8 cellular contexts compared by ENCODE assay signal in the genomic region with DNA sequence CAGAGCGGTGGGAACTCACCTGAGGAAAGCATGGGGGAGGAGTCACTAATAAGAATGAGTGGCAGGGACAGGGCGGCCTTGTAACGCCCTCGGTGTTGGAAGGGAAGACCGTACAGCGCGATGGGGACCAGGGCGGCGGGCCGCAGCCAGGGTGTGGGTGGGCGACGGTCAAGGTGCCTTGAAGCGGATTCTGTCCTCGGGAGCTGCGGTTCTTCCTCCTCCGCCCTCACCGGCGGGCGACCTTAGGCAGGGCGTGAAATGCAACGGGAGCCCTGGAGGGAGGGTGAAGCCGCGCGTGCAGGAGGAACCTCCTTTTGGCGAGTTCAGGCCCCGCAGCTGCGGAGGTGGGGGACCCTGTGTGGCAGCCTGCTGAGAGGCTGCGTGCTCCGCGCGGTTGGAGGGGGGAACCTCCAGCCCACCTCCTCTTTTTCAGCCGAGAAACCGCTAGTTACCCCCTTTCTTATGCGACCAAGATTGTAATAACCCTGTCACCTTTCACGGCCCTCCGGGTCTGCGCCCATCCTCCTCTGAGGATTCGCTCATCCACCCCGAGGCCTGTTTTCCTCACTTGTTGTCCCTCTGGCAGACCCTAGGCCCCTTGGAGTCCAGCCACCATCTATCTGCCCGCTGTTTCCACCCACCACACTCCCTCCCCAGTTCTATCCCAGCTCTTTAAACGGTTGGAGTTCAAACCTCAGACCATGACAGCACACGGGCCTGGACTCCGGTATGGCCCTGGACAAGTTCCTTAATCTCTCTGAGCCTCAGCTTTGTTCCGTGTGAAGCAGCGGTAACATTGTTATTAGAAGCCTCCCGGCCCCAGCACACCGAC. TPM values are rescaled to one million over a fixed set of nuclear protein-coding genes. Genes with fewer than 3 reads are reported as not detected.
A peak's percentile ranks its signal among the peaks of the same experiment; 100 is the strongest.
DNase-seq lines count a peak whose midpoint lies in the region; ATAC-seq and TF ChIP-seq lines count a peak whose summit lies in the region.

No MANE protein-coding gene starts in this region.

- BruUV-seq in PC-9 (replicated peaks; lab: Mats Ljungman, UMichigan): TSS peak; percentile 58

- H3K9me3 Mint-ChIP-seq in chondrocyte (ENCODE audit: low read depth): no peaks in the 10 kb centered on the region

- 0 out of 2 replicates have a peak, but pooled peaks cover 7% of the 10 kb centered on the region for H3K4me1 ChIP-seq in PC-9 (replicated peaks; ENCODE audit: insufficient read depth)
- H3K4me1 ChIP-seq in thoracic aorta (ENCODE audit: control insufficient read depth in 1 of 2, low read depth in 2 of 2): no peaks in the 10 kb centered on the region

- POLR2A ChIA-PET in PC-9 (lab: Charles Lee; ENCODE audit: unreplicated experiment): interaction anchor here (0.7 to 1.0 kb wide), 2 partner anchors 9 to 37 kb away, joined by 3 to 4 read pairs; no protein-coding TSS in a partner anchor

- no peaks in the 10 kb centered on the region for H3K9me2 ChIP-seq in PC-9 (ENCODE audit: insufficient read depth)

- 29 to 33% methylated on average over 45 to 47 of the region's 47 CpGs for WGBS in lower leg skin, 2 donors

- CTCF ChIA-PET in PC-9 (lab: Charles Lee): no interaction called here

- H4K20me1 ChIP-seq in PC-9 (ENCODE audit: insufficient read depth): no peaks in the 10 kb centered on the region

- no peak for TF ChIP-seq POLR2A in lower leg skin (IDR thresholded peaks at IDR 0.05)

- H3K4me3 ChIP-seq in GM06990 (replicated peaks; ENCODE audit: low read depth, low read length) (peak overlapping the region; percentile 82), PC-9 (peak overlapping the region; percentile 76), lower leg skin (ENCODE audit: low read depth, poor library complexity, severe bottlenecking) (peak overlapping the region; percentile 40), thoracic aorta (peak overlapping the region; percentile 95)

- H3F3A ChIP-seq in PC-9 (ENCODE audit: insufficient read depth, low read depth): peaks cover 8% of the 10 kb centered on the region; the same call in 1 of the 2 replicates

- no peaks in the 10 kb centered on the region for H3K79me2 ChIP-seq in PC-9 (ENCODE audit: low read depth)

- H3K9me3 ChIP-seq in PC-9 (ENCODE audit: insufficient read depth, low read depth): no peaks in the 10 kb centered on the region
- H3K9me3 ChIP-seq in thoracic aorta: no peaks in the 10 kb centered on the region

- peak overlapping the region; percentile 74 for H3K4me2 ChIP-seq in PC-9

- ATAC-seq in GM21515 (IDR thresholded peaks at IDR 0.05; ENCODE audit: unreplicated experiment) (peak; percentile 68), thoracic aorta (ENCODE audit: insufficient number of reproducible peaks, low FRiP score, low read depth) (no peak)

- H3K4me1 Mint-ChIP-seq in chondrocyte (ENCODE audit: low read depth): peaks cover 17% of the 10 kb centered on the region

- H3K4me3 Mint-ChIP-seq in chondrocyte (ENCODE audit: unreplicated experiment): peak overlapping the region; percentile 92

- DNase-seq in GM06990 (ENCODE audit: extremely low read depth, insufficient read length): peak; percentile 81
- DNase-seq in HT1080 (ENCODE audit: low read depth): peak; percentile 68
- peak in 1 of 2 experiments; percentile 63 for DNase-seq in PC-9
- DNase-seq in chondrocyte (ENCODE audit: low spot score): no peak
- DNase-seq in lower leg skin (ENCODE audit: low spot score in 2 of 2): peak in 1 of 2 donors; percentile 90
- no peak for DNase-seq in thoracic aorta (ENCODE audit: low spot score)
- no peak for DNase-seq in stimulated activated CD4-positive, alpha-beta T cell treated with anti-CD3 and anti-CD28 coated beads, Interleukin-4, amount 100 ng/mL, for 1 hour

- TF ChIP-seq CTCF in GM06990 (IDR thresholded peaks at IDR 0.05; ENCODE audit: insufficient read depth, low read length, poor library complexity, severe bottlenecking): no peak
- TF ChIP-seq CTCF in PC-9 (conservative IDR thresholded peaks at IDR 0.05): no peak
- TF ChIP-seq CTCF in chondrocyte (IDR thresholded peaks at IDR 0.05): no peak
- TF ChIP-seq CTCF in lower leg skin (IDR thresholded peaks at IDR 0.05): no peak
- TF ChIP-seq CTCF in thoracic aorta (IDR thresholded peaks at IDR 0.05): no peak

- H3K27ac ChIP-seq in PC-9: peak overlapping the region; percentile 93
- peak overlapping the region in 1 of 2 donors; percentile 37 for H3K27ac ChIP-seq in thoracic aorta

- peak overlapping the region; percentile 99 for H2AFZ ChIP-seq in PC-9

- H3K36me3 ChIP-seq in GM06990 (ENCODE audit: control insufficient read depth, insufficient read depth, low read length): no peaks in the 10 kb centered on the region
- H3K36me3 ChIP-seq in PC-9 (ENCODE audit: low read depth): no peaks in the 10 kb centered on the region
- H3K36me3 ChIP-seq in thoracic aorta: no peaks in the 10 kb centered on the region

- H3K27ac Mint-ChIP-seq in chondrocyte (ENCODE audit: unreplicated experiment): peak overlapping the region; percentile 97

- H3K36me3 Mint-ChIP-seq in chondrocyte (ENCODE audit: low read depth): no peaks in the 10 kb centered on the region

- H3K27me3 Mint-ChIP-seq in chondrocyte (ENCODE audit: low read depth): no peaks in the 10 kb centered on the region

- no peaks in the 10 kb centered on the region for H3K27me3 ChIP-seq in GM06990 (replicated peaks; ENCODE audit: control insufficient read depth, insufficient read depth, low read length)
- no peaks in the 10 kb centered on the region for H3K27me3 ChIP-seq in PC-9 (ENCODE audit: insufficient read depth, low read depth)
- no peaks in the 10 kb centered on the region for H3K27me3 ChIP-seq in thoracic aorta (replicated peaks; ENCODE audit: insufficient read depth)

- intact Hi-C loops in PC-9 (cut with micrococcal nuclease; ENCODE audit: unreplicated experiment): loop anchor here (2.0 kb wide), 1 partner anchor 38 kb away; the partner anchor contains the start of gene KRCC1
- intact Hi-C loops in lower leg skin (cut with DNase I; ENCODE audit: low total_unique reads): no loop called here

RNA-seq across cellular contexts. Expression of gene RNU2-63P, which starts 0.8 kb away (rescaled TPM):
- 78.3 and 129 TPM in 2 replicates for total RNA-seq in HT1080 (2014; rRNA removed; shearing (Covaris generic))
- polyA plus RNA-seq in HT1080 (2015; cell fraction: cytosol; rRNA removed): not detected in 2 replicates
- not detected in 2 replicates for polyA plus RNA-seq in HT1080 (2015; cell fraction: nucleus; rRNA removed)
- 3.9 TPM in 1 of 2 replicates, not detected in the other for total RNA-seq in PC-9 (2021)
- total RNA-seq in chondrocyte: 2.7 TPM in 1 of 3 replicates, not detected in the others
- not detected for total RNA-seq in lower leg skin
- not detected for total RNA-seq in thoracic aorta

RNA-seq across cellular contexts. Expression of gene KRCC1, which starts 38.4 kb away (rescaled TPM):
- 7.9 and 8.0 TPM in 2 replicates for total RNA-seq in HT1080 (2014; rRNA removed; shearing (Covaris generic))
- 12.1 and 16.5 TPM in 2 replicates for polyA plus RNA-seq in HT1080 (2015; cell fraction: cytosol; rRNA removed)
- polyA plus RNA-seq in HT1080 (2015; cell fraction: nucleus; rRNA removed): 7.8 and 8.2 TPM in 2 replicates
- 12.3 and 17.4 TPM in 2 replicates for total RNA-seq in PC-9 (2021)
- 22.8 to 29.3 TPM (median 25.3 TPM) in 3 replicates for total RNA-seq in chondrocyte
- 10 to 100 TPM; 11.5 to 27.9 (median 16.3) TPM for total RNA-seq in lower leg skin
- total RNA-seq in thoracic aorta: 10 to 100 TPM; 13.8 to 13.9 TPM

RNA-seq across cellular contexts. Expression of gene SMYD1, which starts 50.5 kb away (rescaled TPM):
- total RNA-seq in HT1080 (2014; rRNA removed; shearing (Covaris generic)): not detected in 2 replicates
- polyA plus RNA-seq in HT1080 (2015; cell fraction: cytosol; rRNA removed): not detected in 2 replicates
- polyA plus RNA-seq in HT1080 (2015; cell fraction: nucleus; rRNA removed): not detected in 2 replicates
- total RNA-seq in PC-9 (2021) (not detected in 2 replicates), chondrocyte (not detected in 3 replicates), lower leg skin (under 1 TPM in 1 of 4 donors, not detected in 3; 0.04 TPM), thoracic aorta (not detected)

Comparison
In these comparisons a context has a peak if more than half of its experiments do, and no peak if none do; other contexts are left out.
1. DNase-seq: peak in GM06990 (single experiment) and HT1080 (single experiment); none in chondrocyte (single experiment), thoracic aorta (single experiment) and stimulated activated CD4-positive, alpha-beta T cell treated with anti-CD3 and anti-CD28 coated beads, Interleukin-4, amount 100 ng/mL, for 1 hour (single experiment).
2. H3K4me3 ChIP-seq: peak in every context shown above with its lines; median percentile 95 in thoracic aorta; 82 in GM06990; 76 in PC-9; 40 in lower leg skin.
3. RNA of gene RNU2-63P, which starts 0.8 kb away (total RNA-seq): 78.3 to 129 TPM in HT1080; 2.7 TPM in chondrocyte, 3.9 TPM in PC-9, not detected in lower leg skin and not detected in thoracic aorta; every median in the first group is over 10 times any median in the second.